Comparison of ENCODE assay signal across 12 cellular contexts in genomic region chr6:132131351-132131750, GRCh38.
A peak's percentile ranks its signal among the peaks of the same experiment; 100 is the strongest.
DNase-seq lines count a peak whose midpoint lies in the region; ATAC-seq and TF ChIP-seq lines count a peak whose summit lies in the region.
"Had no signal": no experiment of that assay in that cellular context is flagged by ENCODE, and none has a peak within 500 bp of the region (broad histone marks: within the 10 kb centered on the region; RNA-seq: fewer than 3 reads in every experiment).

No MANE protein-coding gene starts in this region.

- H3K27me3 ChIP-seq in lower lobe of right lung (ENCODE audit: low read depth) (no peaks in the 10 kb centered on the region), spleen (replicated peaks in 1 of 7) (no peaks in the 10 kb centered on the region)

- 33 to 40% (median 36%) methylated on average over 3 of the region's 3 CpGs for WGBS in spleen, 5 donors

- peak overlapping the region; percentile 99 for H3K27ac Mint-ChIP-seq in HFFc6
- no peak overlapping the region for H3K27ac Mint-ChIP-seq in activated CD4-positive, alpha-beta T cell treated with anti-CD3 and anti-CD28 coated beads, Interleukin-2, amount 10 ng/mL, durations not matched to agents 24 days and 14 days
- no peak overlapping the region for H3K27ac Mint-ChIP-seq in activated CD4-positive, alpha-beta memory T cell treated with anti-CD3 and anti-CD28 coated beads for 36 hours
- H3K27ac Mint-ChIP-seq: activated naive CD8-positive, alpha-beta T cell had no signal

- ATAC-seq in lower lobe of right lung, result no peak

- H3K4me1 ChIP-seq in lower lobe of right lung, result peaks cover 13% of the 10 kb centered on the region
- peaks cover 5 to 53% (median 31%) of the 10 kb centered on the region in 6 donors for H3K4me1 ChIP-seq in spleen

- no peak overlapping the region for H3K4me3 ChIP-seq in lower lobe of right lung
- no peak overlapping the region for H3K4me3 ChIP-seq in spleen

- no peaks in the 10 kb centered on the region for H3K9me3 ChIP-seq in lower lobe of right lung
- no peaks in the 10 kb centered on the region for H3K9me3 ChIP-seq in spleen

- intact Hi-C loops in lower lobe of right lung (cut with DNase I) (no loop called here), spleen (cut with DNase I; ENCODE audit: low total_unique reads) (no loop called here)
- intact Hi-C loops in activated CD4-positive, alpha-beta T cell treated with anti-CD3 and anti-CD28 coated beads, Interleukin-2, amount 10 ng/mL, durations not matched to agents 24 days and 14 days (cut with micrococcal nuclease), result no loop called here
- intact Hi-C loops in activated CD4-positive, alpha-beta memory T cell treated with anti-CD3 and anti-CD28 coated beads for 36 hours (cut with micrococcal nuclease), result no loop called here

- H3K36me3 Mint-ChIP-seq in HFFc6 (ENCODE audit: low read depth), result no peaks in the 10 kb centered on the region
- H3K36me3 Mint-ChIP-seq in activated CD4-positive, alpha-beta T cell treated with anti-CD3 and anti-CD28 coated beads, Interleukin-2, amount 10 ng/mL, durations not matched to agents 24 days and 14 days (ENCODE audit: low read depth), result no peaks in the 10 kb centered on the region
- no peaks in the 10 kb centered on the region for H3K36me3 Mint-ChIP-seq in activated CD4-positive, alpha-beta memory T cell treated with anti-CD3 and anti-CD28 coated beads for 36 hours
- H3K36me3 Mint-ChIP-seq: activated naive CD8-positive, alpha-beta T cell had no signal

- H3K4me1 Mint-ChIP-seq in HFFc6 (ENCODE audit: low read depth), result peaks cover 45% of the 10 kb centered on the region
- H3K4me1 Mint-ChIP-seq in activated CD4-positive, alpha-beta T cell treated with anti-CD3 and anti-CD28 coated beads, Interleukin-2, amount 10 ng/mL, durations not matched to agents 24 days and 14 days, result no peaks in the 10 kb centered on the region
- H3K4me1 Mint-ChIP-seq in activated CD4-positive, alpha-beta memory T cell treated with anti-CD3 and anti-CD28 coated beads for 36 hours (ENCODE audit: low read depth), result no peaks in the 10 kb centered on the region

- H3K36me3 ChIP-seq in lower lobe of right lung (no peaks in the 10 kb centered on the region), spleen (no peaks in the 10 kb centered on the region)

- no peaks in the 10 kb centered on the region for H3K9me3 Mint-ChIP-seq in HFFc6
- H3K9me3 Mint-ChIP-seq in activated CD4-positive, alpha-beta T cell treated with anti-CD3 and anti-CD28 coated beads, Interleukin-2, amount 10 ng/mL, durations not matched to agents 24 days and 14 days, result no peaks in the 10 kb centered on the region
- H3K9me3 Mint-ChIP-seq in activated CD4-positive, alpha-beta memory T cell treated with anti-CD3 and anti-CD28 coated beads for 36 hours, result no peaks in the 10 kb centered on the region

- DNase-seq in HFFc6 (no peak), amniotic epithelial cell (ENCODE audit: low read depth) (peak; percentile 27), lower lobe of right lung (no peak), spleen (no peak), globus pallidus (ENCODE audit: low spot score) (no peak), iPS-NIHi11 (ENCODE audit: low spot score) (no peak)
- DNase-seq in activated CD4-positive, alpha-beta T cell treated with anti-CD3 and anti-CD28 coated beads, Interleukin-2, amount 10 ng/mL, durations not matched to agents 24 days and 14 days, result no peak
- DNase-seq in activated CD4-positive, alpha-beta memory T cell treated with anti-CD3 and anti-CD28 coated beads for 36 hours, result no peak
- DNase-seq: activated CD4-positive, alpha-beta T cell treated with anti-CD3 and anti-CD28 coated beads, Interleukin-2, amount 50 U/mL, for 1 hour; COR-L47; stimulated activated CD4-positive, alpha-beta T cell treated with anti-CD3 and anti-CD28 coated beads, Interleukin-2, amount 100 ng/mL, for 24 hours had no signal

- H3K4me3 Mint-ChIP-seq in HFFc6, result peak overlapping the region; percentile 73
- no peak overlapping the region for H3K4me3 Mint-ChIP-seq in activated CD4-positive, alpha-beta T cell treated with anti-CD3 and anti-CD28 coated beads, Interleukin-2, amount 10 ng/mL, durations not matched to agents 24 days and 14 days
- no peak overlapping the region for H3K4me3 Mint-ChIP-seq in activated CD4-positive, alpha-beta memory T cell treated with anti-CD3 and anti-CD28 coated beads for 36 hours
- H3K4me3 Mint-ChIP-seq: activated naive CD8-positive, alpha-beta T cell had no signal

- H3K27ac ChIP-seq in lower lobe of right lung, result peak overlapping the region; percentile 62
- peak overlapping the region in 7 of 8 donors; percentile 42 to 73 (median 66) for H3K27ac ChIP-seq in spleen

- TF ChIP-seq POLR2A in spleen (IDR thresholded peaks at IDR 0.05), result no peak

- no peaks in the 10 kb centered on the region for H3K27me3 Mint-ChIP-seq in HFFc6 (ENCODE audit: insufficient read depth)
- peaks cover 4% of the 10 kb centered on the region for H3K27me3 Mint-ChIP-seq in activated CD4-positive, alpha-beta T cell treated with anti-CD3 and anti-CD28 coated beads, Interleukin-2, amount 10 ng/mL, durations not matched to agents 24 days and 14 days
- H3K27me3 Mint-ChIP-seq in activated CD4-positive, alpha-beta memory T cell treated with anti-CD3 and anti-CD28 coated beads for 36 hours, result peaks cover 8% of the 10 kb centered on the region

- no peak for TF ChIP-seq CTCF in HFFc6 (IDR thresholded peaks at IDR 0.05)
- TF ChIP-seq CTCF in lower lobe of right lung (IDR thresholded peaks at IDR 0.05), result no peak
- TF ChIP-seq CTCF in spleen (IDR thresholded peaks at IDR 0.05 in 8 of 11, conservative IDR thresholded peaks at IDR 0.05 in 3 of 11), result no peak

- CTCF ChIA-PET in activated CD4-positive, alpha-beta memory T cell treated with anti-CD3 and anti-CD28 coated beads for 36 hours (lab: Charles Lee), result no interaction called here

- POLR2A ChIA-PET in activated CD4-positive, alpha-beta memory T cell treated with anti-CD3 and anti-CD28 coated beads for 36 hours (lab: Charles Lee), result no interaction called here
